In genomic region chr5:55524816-55525215, GRCh38 we compare ENCODE assay signal across 25 cellular contexts. TPM values are rescaled to one million over a fixed set of nuclear protein-coding genes. Genes with fewer than 3 reads are reported as not detected.
DNase-seq lines count a peak whose midpoint lies in the region; ATAC-seq, FAIRE-seq and TF ChIP-seq lines count a peak whose summit lies in the region.
"Had no signal": no experiment of that assay in that cellular context is flagged by ENCODE, and none has a peak within 500 bp of the region (broad histone marks: within the 10 kb centered on the region; RNA-seq: fewer than 3 reads in every experiment).

No MANE protein-coding gene starts in this region.

- FAIRE-seq in astrocyte (lab: Jason Lieb, UNC), result peak; percentile 9
- FAIRE-seq: GM12891, H1, HepG2 had no signal

- H3K4me1 ChIP-seq in GM23248 (ENCODE audit: insufficient read depth) (no peaks in the 10 kb centered on the region), astrocyte (ENCODE audit: insufficient read depth, low read length) (no peaks in the 10 kb centered on the region)
- H3K4me1 ChIP-seq: BE2C had no signal

- in situ Hi-C loops in GM23248 (cut with MboI), result no loop called here

- WGBS in GM23248 (ENCODE audit: low coverage in 1 of 2, low lambda C conversion rate in 2 of 2, missing lambda C conversion rate in 2 of 2), 2 experiments, result 53 to 58% methylated on average over 1 of the region's 1 CpG

- H3K4me2 ChIP-seq in GM23248 (ENCODE audit: unreplicated experiment) (no peak overlapping the region), astrocyte (ENCODE audit: low read length) (no peak overlapping the region)

- TF ChIP-seq CTCF in astrocyte (IDR thresholded peaks at IDR 0.05; ENCODE audit: insufficient read depth, low read depth, low read length), result no peak

- H3K9ac ChIP-seq in GM23248 (no peak overlapping the region), astrocyte (ENCODE audit: low read length) (no peak overlapping the region)

- H3K36me3 Mint-ChIP-seq in activated naive CD4-positive, alpha-beta T cell treated with anti-CD3 and anti-CD28 coated beads, Interleukin-2, amount 50 U/mL, for 72 hours, result no peaks in the 10 kb centered on the region
- H3K36me3 Mint-ChIP-seq in activated naive CD4-positive, alpha-beta T cell treated with anti-CD3 and anti-CD28 coated beads, Interleukin-2, amount 10 ng/mL, durations not matched to agents 7 days and 5 days, result peaks cover 24% of the 10 kb centered on the region
- H3K36me3 Mint-ChIP-seq in astrocyte (ENCODE audit: low read depth, unreplicated experiment), result no peaks in the 10 kb centered on the region

- H3K9me3 Mint-ChIP-seq in activated naive CD4-positive, alpha-beta T cell treated with anti-CD3 and anti-CD28 coated beads, Interleukin-2, amount 50 U/mL, for 72 hours, result no peaks in the 10 kb centered on the region
- no peaks in the 10 kb centered on the region for H3K9me3 Mint-ChIP-seq in activated naive CD4-positive, alpha-beta T cell treated with anti-CD3 and anti-CD28 coated beads, Interleukin-2, amount 10 ng/mL, durations not matched to agents 7 days and 5 days
- no peaks in the 10 kb centered on the region for H3K9me3 Mint-ChIP-seq in astrocyte (ENCODE audit: unreplicated experiment)
- no peaks in the 10 kb centered on the region for H3K9me3 Mint-ChIP-seq in stimulated activated naive CD8-positive, alpha-beta T cell treated with anti-CD3 and anti-CD28 coated beads, Interleukin-15, amount 100 ng/mL, for 72 hours

- H3K27ac ChIP-seq in GM23248 (no peak overlapping the region), astrocyte (ENCODE audit: low read depth, low read length) (no peak overlapping the region)

- H3K9me2 ChIP-seq in GM23248 (ENCODE audit: insufficient read depth), result no peaks in the 10 kb centered on the region

- H3F3A ChIP-seq in GM23248 (ENCODE audit: insufficient read depth), result 0 out of 2 replicates have a peak, but pooled peaks cover 7% of the 10 kb centered on the region

- H3K9me3 ChIP-seq in GM23248 (ENCODE audit: low read depth), result no peaks in the 10 kb centered on the region
- H3K9me3 ChIP-seq in astrocyte (ENCODE audit: insufficient read depth, low read depth, low read length), result no peaks in the 10 kb centered on the region
- H3K9me3 ChIP-seq: BE2C had no signal

- H3K4me3 ChIP-seq in GM23248 (no peak overlapping the region), astrocyte (ENCODE audit: insufficient read depth, low read depth, low read length) (no peak overlapping the region)

- H2AFZ ChIP-seq in GM23248, result no peak overlapping the region
- no peak overlapping the region for H2AFZ ChIP-seq in astrocyte (ENCODE audit: low read depth, low read length)

- H3K36me3 ChIP-seq in GM23248 (ENCODE audit: low read depth) (no peaks in the 10 kb centered on the region), astrocyte (ENCODE audit: insufficient read depth, low read length) (no peaks in the 10 kb centered on the region)
- H3K36me3 ChIP-seq: BE2C had no signal

- H3K27me3 ChIP-seq in GM23248 (replicated peaks; ENCODE audit: insufficient read depth) (no peaks in the 10 kb centered on the region), astrocyte (ENCODE audit: insufficient read depth, low read length) (no peaks in the 10 kb centered on the region)
- H3K27me3 ChIP-seq: BE2C had no signal

- CTCF ChIA-PET in activated naive CD4-positive, alpha-beta T cell treated with anti-CD3 and anti-CD28 coated beads, Interleukin-2, amount 10 ng/mL, durations not matched to agents 7 days and 5 days (lab: Charles Lee), result no interaction called here

- H3K4me3 Mint-ChIP-seq in activated naive CD4-positive, alpha-beta T cell treated with anti-CD3 and anti-CD28 coated beads, Interleukin-2, amount 10 ng/mL, durations not matched to agents 7 days and 5 days, result no peak overlapping the region
- no peak overlapping the region for H3K4me3 Mint-ChIP-seq in astrocyte (ENCODE audit: unreplicated experiment)
- H3K4me3 Mint-ChIP-seq in stimulated activated naive CD8-positive, alpha-beta T cell treated with anti-CD3 and anti-CD28 coated beads, Interleukin-15, amount 100 ng/mL, for 72 hours, result no peak overlapping the region

- no peaks in the 10 kb centered on the region for H3K27me3 Mint-ChIP-seq in activated naive CD4-positive, alpha-beta T cell treated with anti-CD3 and anti-CD28 coated beads, Interleukin-2, amount 10 ng/mL, durations not matched to agents 7 days and 5 days
- no peaks in the 10 kb centered on the region for H3K27me3 Mint-ChIP-seq in astrocyte (ENCODE audit: low read depth, unreplicated experiment)
- no peaks in the 10 kb centered on the region for H3K27me3 Mint-ChIP-seq in stimulated activated naive CD8-positive, alpha-beta T cell treated with anti-CD3 and anti-CD28 coated beads, Interleukin-15, amount 100 ng/mL, for 72 hours

- no peak overlapping the region for H3K27ac Mint-ChIP-seq in activated naive CD4-positive, alpha-beta T cell treated with anti-CD3 and anti-CD28 coated beads, Interleukin-2, amount 50 U/mL, for 72 hours
- H3K27ac Mint-ChIP-seq in activated naive CD4-positive, alpha-beta T cell treated with anti-CD3 and anti-CD28 coated beads, Interleukin-2, amount 10 ng/mL, durations not matched to agents 7 days and 5 days, result no peak overlapping the region
- no peak overlapping the region for H3K27ac Mint-ChIP-seq in astrocyte (ENCODE audit: unreplicated experiment)
- no peak overlapping the region for H3K27ac Mint-ChIP-seq in stimulated activated naive CD8-positive, alpha-beta T cell treated with anti-CD3 and anti-CD28 coated beads, Interleukin-15, amount 100 ng/mL, for 72 hours

- DNase-seq in activated naive CD4-positive, alpha-beta T cell treated with anti-CD3 and anti-CD28 coated beads, Interleukin-2, amount 50 U/mL, for 72 hours (ENCODE audit: low spot score in 2 of 2), result no peak
- no peak for DNase-seq in activated naive CD4-positive, alpha-beta T cell treated with anti-CD3 and anti-CD28 coated beads, Interleukin-2, amount 10 ng/mL, durations not matched to agents 7 days and 5 days
- DNase-seq in GM23248 (peak; percentile 17), astrocyte (ENCODE audit: low read depth) (no peak), Kasumi-1 (lab: John Stamatoyannopoulos, UW) (no peak)
- no peak for DNase-seq in stimulated activated naive CD8-positive, alpha-beta T cell treated with anti-CD3 and anti-CD28 coated beads, Interleukin-15, amount 100 ng/mL, for 72 hours
- DNase-seq: BE2C, Calu3, DMS79 treated with DMSO at 0.1 percent for 48 hours, GF-D8, Karpas-422, MV-4-11, NCI-H1105, NCI-H146, NCI-H2029, NCI-H446, NCI-H524 treated with DMSO at 0.1 percent for 48 hours, NCI-H774 had no signal

- H4K20me1 ChIP-seq in GM23248 (ENCODE audit: insufficient read depth) (no peaks in the 10 kb centered on the region), astrocyte (ENCODE audit: insufficient read depth, low read length) (peaks cover 20% of the 10 kb centered on the region)

- H3K79me2 ChIP-seq in GM23248 (ENCODE audit: insufficient read depth) (peaks cover 98% of the 10 kb centered on the region), astrocyte (ENCODE audit: insufficient read depth, low read length) (peaks cover 13% of the 10 kb centered on the region)

- peak; percentile 45 to 87 for ATAC-seq in activated naive CD4-positive, alpha-beta T cell treated with anti-CD3 and anti-CD28 coated beads, Interleukin-2, amount 50 U/mL, for 72 hours
- ATAC-seq in stimulated activated naive CD8-positive, alpha-beta T cell treated with anti-CD3 and anti-CD28 coated beads, Interleukin-15, amount 100 ng/mL, for 72 hours, result peak; percentile 87
- ATAC-seq in GM19467 (IDR thresholded peaks at IDR 0.05; ENCODE audit: unreplicated experiment), result no peak
- ATAC-seq in HG03095 (IDR thresholded peaks at IDR 0.05; ENCODE audit: unreplicated experiment), result no peak
- ATAC-seq: HCT116, HepG2, SK-N-SH treated with all-trans-retinoic acid at 6 μM for 48 hours had no signal

- H3K4me1 Mint-ChIP-seq in activated naive CD4-positive, alpha-beta T cell treated with anti-CD3 and anti-CD28 coated beads, Interleukin-2, amount 10 ng/mL, durations not matched to agents 7 days and 5 days, result peaks cover 7% of the 10 kb centered on the region
- H3K4me1 Mint-ChIP-seq in astrocyte (ENCODE audit: low read depth, unreplicated experiment), result peaks cover 10% of the 10 kb centered on the region
- peaks cover 23% of the 10 kb centered on the region for H3K4me1 Mint-ChIP-seq in stimulated activated naive CD8-positive, alpha-beta T cell treated with anti-CD3 and anti-CD28 coated beads, Interleukin-15, amount 100 ng/mL, for 72 hours

RNA-seq across cellular contexts. Expression of gene PLPP1, which starts 9.9 kb away (rescaled TPM):
- total RNA-seq in activated naive CD4-positive, alpha-beta T cell treated with anti-CD3 and anti-CD28 coated beads, Interleukin-2, amount 50 U/mL, for 72 hours, result 10 to 100 TPM; 10.8 to 12.5 TPM
- 65.1 and 78.6 TPM in 2 replicates for total RNA-seq in GM23248 (2014; rRNA removed; shearing (Covaris generic))
- 58.1 and 63.5 TPM in 2 replicates for polyA plus RNA-seq in GM23248 (2016; fragmentation: Nextera tagmentation; extraction: Ambion mirVana)
- 56.3 and 58.9 TPM in 2 replicates for total RNA-seq in astrocyte

Comparison
In these comparisons a context has a peak if more than half of its experiments do, and no peak if none do; other contexts are left out.
1. ATAC-seq: peak in activated naive CD4-positive, alpha-beta T cell treated with anti-CD3 and anti-CD28 coated beads, Interleukin-2, amount 50 U/mL, for 72 hours (2 of 2) and stimulated activated naive CD8-positive, alpha-beta T cell treated with anti-CD3 and anti-CD28 coated beads, Interleukin-15, amount 100 ng/mL, for 72 hours (single experiment); none in GM19467 (single experiment) and HG03095 (single experiment).